Comparison of ENCODE assay signal across 8 cellular contexts in the genomic region with DNA sequence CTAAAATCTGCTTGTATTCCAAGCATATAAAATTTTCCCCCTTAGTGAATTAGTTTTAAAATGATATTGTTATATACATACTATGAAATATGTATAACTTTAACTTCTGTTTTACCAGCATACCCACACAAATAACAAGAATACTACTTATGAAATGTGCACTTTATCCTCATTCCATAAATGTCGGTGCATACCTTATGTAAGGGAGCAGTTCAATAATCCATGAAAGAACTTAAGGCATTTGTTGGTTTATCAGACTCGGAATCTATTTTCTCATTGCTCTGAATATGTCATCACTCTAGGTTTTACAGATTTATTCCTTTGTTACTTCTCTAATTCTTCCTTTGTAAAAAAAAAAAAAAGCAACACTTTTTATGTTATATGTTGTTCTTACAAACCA.
"Had no signal": no experiment of that assay in that cellular context is flagged by ENCODE, and none has a peak within 500 bp of the region (broad histone marks: within the 10 kb centered on the region; RNA-seq: fewer than 3 reads in every experiment).

No MANE protein-coding gene starts in this region.

- H3K27me3 Mint-ChIP-seq: IgD-negative memory B cell had no signal

- H3K4me3 Mint-ChIP-seq: GM23338, H9, IgD-negative memory B cell had no signal

- H3K27ac Mint-ChIP-seq: GM23338, H9, IgD-negative memory B cell had no signal

- DNase-seq: H9, HCEC 1CT, KBM-7 had no signal

- H3K4me2 ChIP-seq: GM23338 had no signal

- FAIRE-seq: H1, H54, HTR-8/SVneo had no signal

- ATAC-seq: GM23338 had no signal

- H2AFZ ChIP-seq: GM23338 had no signal

- H3K4me3 ChIP-seq: GM23338 had no signal
